Comparison of ENCODE assay signal across 9 cellular contexts in the genomic region with DNA sequence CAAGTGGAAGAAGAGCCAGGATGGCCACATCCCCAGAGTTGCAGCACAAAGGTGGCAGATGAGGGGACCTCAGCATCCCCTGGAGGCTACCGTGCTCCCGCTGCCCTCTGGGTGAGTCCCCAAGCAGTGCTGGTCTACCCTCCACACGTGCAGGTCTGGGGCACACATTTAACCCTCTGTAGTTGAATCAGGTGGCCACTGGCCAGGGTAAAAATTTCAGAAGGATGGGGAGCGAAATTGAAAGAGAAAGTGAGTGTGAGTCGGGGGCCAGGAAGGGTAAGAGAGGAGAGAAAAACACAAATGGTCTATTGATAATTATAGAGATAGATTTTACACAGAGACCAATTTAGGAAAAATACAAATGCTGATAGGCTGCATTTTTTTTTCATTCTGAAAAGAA.
DNase-seq lines count a peak whose midpoint lies in the region; ATAC-seq, FAIRE-seq and TF ChIP-seq lines count a peak whose summit lies in the region.
"Had no signal": no experiment of that assay in that cellular context is flagged by ENCODE, and none has a peak within 500 bp of the region (broad histone marks: within the 10 kb centered on the region; RNA-seq: fewer than 3 reads in every experiment).

No MANE protein-coding gene starts in this region.

- DNase-seq in GM12891 (ENCODE audit: insufficient read length, low spot score), result peak; percentile 14
- no peak for DNase-seq in GM03348 (ENCODE audit: low spot score)
- DNase-seq in AG08395 (ENCODE audit: low spot score), result no peak
- no peak for DNase-seq in SKM-1 treated with dmso at 0.1 percent for 144 hours (lab: John Stamatoyannopoulos, UW; ENCODE audit: unreplicated experiment)
- no peak for DNase-seq in LoVo (ENCODE audit: low spot score)
- DNase-seq: nephron progenitor cell had no signal

- no peak for FAIRE-seq in GM12891 (lab: Jason Lieb, UNC)

- peak; percentile 45 for ATAC-seq in GM19455 (IDR thresholded peaks at IDR 0.05; ENCODE audit: unreplicated experiment)
- peak; percentile 29 for ATAC-seq in HG02884 (IDR thresholded peaks at IDR 0.05; ENCODE audit: unreplicated experiment)
- peak; percentile 52 for ATAC-seq in HG03571 (IDR thresholded peaks at IDR 0.05; ENCODE audit: unreplicated experiment)

- no peak for TF ChIP-seq POLR2A in GM12891 (IDR thresholded peaks at IDR 0.05; ENCODE audit: low read depth, low read length)

TF ChIP-seq in GM12891, 5 proteins besides CTCF, POLR2A, EP300 and RAD21:
- TF ChIP-seq POLR2AphosphoS5 (IDR thresholded peaks at IDR 0.05; ENCODE audit: low read depth, low read length) (no peak), POU2F2 (IDR thresholded peaks at IDR 0.05; ENCODE audit: low read depth, low read length) (no peak), SPI1 (IDR thresholded peaks at IDR 0.05; ENCODE audit: low read depth, low read length) (no peak), PAX5 (IDR thresholded peaks at IDR 0.05; ENCODE audit: insufficient read depth, low read length, severe bottlenecking) (no peak), TAF1 (IDR thresholded peaks at IDR 0.05; ENCODE audit: low read depth, low read length) (no peak)
